ENCODE assay signal across 18 cellular contexts in genomic region chr2:39265315-39265714, GRCh38. TPM values are rescaled to one million over a fixed set of nuclear protein-coding genes. Genes with fewer than 3 reads are reported as not detected.
DNase-seq lines count a peak whose midpoint lies in the region; ATAC-seq and TF ChIP-seq lines count a peak whose summit lies in the region.
"Had no signal": no experiment of that assay in that cellular context is flagged by ENCODE, and none has a peak within 500 bp of the region (broad histone marks: within the 10 kb centered on the region; RNA-seq: fewer than 3 reads in every experiment).

No MANE protein-coding gene starts in this region.

- no peak overlapping the region for H3K4me3 ChIP-seq in lower leg skin (ENCODE audit: low read depth, poor library complexity, severe bottlenecking)
- H3K4me3 ChIP-seq: left lung, PC-9 had no signal

- POLR2A ChIA-PET in activated CD4-positive, alpha-beta memory T cell treated with anti-CD3 and anti-CD28 coated beads for 36 hours (lab: Charles Lee) = no interaction called here

- DNase-seq in activated T-cell treated with anti-CD3 and anti-CD28 coated beads, Interleukin-2, amount 50 U/mL, for 72 hours = no peak
- DNase-seq in activated T-cell treated with anti-CD3 and anti-CD28 coated beads, Interleukin-2, amount 50 U/mL, for 24 hours = no peak
- DNase-seq in NCI-H2081 treated with DMSO at 0.1 percent for 48 hours (lab: John Stamatoyannopoulos, UW) (peak; percentile 72), NCI-H1694 treated with DMSO at 0.1 percent for 48 hours (lab: John Stamatoyannopoulos, UW) (no peak), NCI-H2107 (lab: John Stamatoyannopoulos, UW) (no peak), lower leg skin (ENCODE audit: low spot score in 2 of 2) (no peak)
- DNase-seq in activated CD4-positive, alpha-beta memory T cell treated with anti-CD3 and anti-CD28 coated beads for 36 hours = no peak
- no peak for DNase-seq in stimulated activated effector memory CD8-positive, alpha-beta T cell treated with anti-CD3 and anti-CD28 coated beads, Interleukin-12 subunit alpha, Interleukin-12 subunit beta, amount 100 ng/mL, for 72 hours (ENCODE audit: low spot score in 2 of 2)
- DNase-seq: activated CD8-positive, alpha-beta memory T cell treated with anti-CD3 and anti-CD28 coated beads for 24 hours; activated effector memory CD4-positive, alpha-beta T cell treated with anti-CD3 and anti-CD28 coated beads, Interleukin-2, amount 50 U/mL, for 16 hours; brain microvascular endothelial cell; CD8-positive, alpha-beta T cell; effector CD8-positive, alpha-beta T cell; left lung; NCI-H226; PC-9; SK-N-SH had no signal

- peaks cover 19% of the 10 kb centered on the region for H3K4me1 Mint-ChIP-seq in activated T-cell treated with anti-CD3 and anti-CD28 coated beads, Interleukin-2, amount 50 U/mL, for 72 hours (ENCODE audit: low read depth)
- peaks cover 14% of the 10 kb centered on the region for H3K4me1 Mint-ChIP-seq in activated T-cell treated with anti-CD3 and anti-CD28 coated beads, Interleukin-2, amount 50 U/mL, for 24 hours (ENCODE audit: low read depth)
- peaks cover 22% of the 10 kb centered on the region for H3K4me1 Mint-ChIP-seq in activated CD4-positive, alpha-beta memory T cell treated with anti-CD3 and anti-CD28 coated beads for 36 hours (ENCODE audit: low read depth)
- peaks cover 21% of the 10 kb centered on the region for H3K4me1 Mint-ChIP-seq in stimulated activated effector memory CD8-positive, alpha-beta T cell treated with anti-CD3 and anti-CD28 coated beads, Interleukin-12 subunit alpha, Interleukin-12 subunit beta, amount 100 ng/mL, for 72 hours

- peaks cover 0 to 1% of the 10 kb centered on the region in 2 donors for H3K36me3 Mint-ChIP-seq in activated T-cell treated with anti-CD3 and anti-CD28 coated beads, Interleukin-2, amount 50 U/mL, for 72 hours (ENCODE audit: insufficient read depth in 2 of 2)
- peaks cover 40% of the 10 kb centered on the region for H3K36me3 Mint-ChIP-seq in activated T-cell treated with anti-CD3 and anti-CD28 coated beads, Interleukin-2, amount 50 U/mL, for 24 hours (ENCODE audit: low read depth)
- H3K36me3 Mint-ChIP-seq in activated CD4-positive, alpha-beta memory T cell treated with anti-CD3 and anti-CD28 coated beads for 36 hours = peaks cover 13% of the 10 kb centered on the region
- peaks cover 16% of the 10 kb centered on the region for H3K36me3 Mint-ChIP-seq in stimulated activated effector memory CD8-positive, alpha-beta T cell treated with anti-CD3 and anti-CD28 coated beads, Interleukin-12 subunit alpha, Interleukin-12 subunit beta, amount 100 ng/mL, for 72 hours

- intact Hi-C loops in activated CD4-positive, alpha-beta memory T cell treated with anti-CD3 and anti-CD28 coated beads for 36 hours (cut with micrococcal nuclease) = loop anchor here (10.0 kb wide), 1 partner anchor 229 kb away; no protein-coding TSS in a partner anchor
- intact Hi-C loops in lower leg skin (cut with DNase I; ENCODE audit: low total_unique reads) = no loop called here

- 90% methylated on average over 2 of the region's 2 CpGs for WGBS in lower leg skin, 2 donors

- CTCF ChIA-PET in activated CD4-positive, alpha-beta memory T cell treated with anti-CD3 and anti-CD28 coated beads for 36 hours (lab: Charles Lee) = no interaction called here

- no peaks in the 10 kb centered on the region for H3K27me3 Mint-ChIP-seq in activated T-cell treated with anti-CD3 and anti-CD28 coated beads, Interleukin-2, amount 50 U/mL, for 72 hours (ENCODE audit: low read depth)
- no peaks in the 10 kb centered on the region for H3K27me3 Mint-ChIP-seq in activated T-cell treated with anti-CD3 and anti-CD28 coated beads, Interleukin-2, amount 50 U/mL, for 24 hours
- no peaks in the 10 kb centered on the region for H3K27me3 Mint-ChIP-seq in activated CD4-positive, alpha-beta memory T cell treated with anti-CD3 and anti-CD28 coated beads for 36 hours
- H3K27me3 Mint-ChIP-seq: progenitor cell of endocrine pancreas had no signal

- no peak for TF ChIP-seq POLR2A in lower leg skin (IDR thresholded peaks at IDR 0.05)

- H3K4me3 Mint-ChIP-seq in activated T-cell treated with anti-CD3 and anti-CD28 coated beads, Interleukin-2, amount 50 U/mL, for 72 hours = no peak overlapping the region
- H3K4me3 Mint-ChIP-seq in activated T-cell treated with anti-CD3 and anti-CD28 coated beads, Interleukin-2, amount 50 U/mL, for 24 hours = no peak overlapping the region
- H3K4me3 Mint-ChIP-seq in activated CD4-positive, alpha-beta memory T cell treated with anti-CD3 and anti-CD28 coated beads for 36 hours = no peak overlapping the region
- no peak overlapping the region for H3K4me3 Mint-ChIP-seq in stimulated activated effector memory CD8-positive, alpha-beta T cell treated with anti-CD3 and anti-CD28 coated beads, Interleukin-12 subunit alpha, Interleukin-12 subunit beta, amount 100 ng/mL, for 72 hours
- H3K4me3 Mint-ChIP-seq: CD8-positive, alpha-beta T cell had no signal

- H3K27ac Mint-ChIP-seq in activated T-cell treated with anti-CD3 and anti-CD28 coated beads, Interleukin-2, amount 50 U/mL, for 72 hours = peak overlapping the region; percentile 72
- H3K27ac Mint-ChIP-seq in activated T-cell treated with anti-CD3 and anti-CD28 coated beads, Interleukin-2, amount 50 U/mL, for 24 hours = no peak overlapping the region
- peak overlapping the region; percentile 33 for H3K27ac Mint-ChIP-seq in activated CD4-positive, alpha-beta memory T cell treated with anti-CD3 and anti-CD28 coated beads for 36 hours
- H3K27ac Mint-ChIP-seq in stimulated activated effector memory CD8-positive, alpha-beta T cell treated with anti-CD3 and anti-CD28 coated beads, Interleukin-12 subunit alpha, Interleukin-12 subunit beta, amount 100 ng/mL, for 72 hours = peak overlapping the region; percentile 41
- H3K27ac Mint-ChIP-seq: progenitor cell of endocrine pancreas had no signal

- no peak for ATAC-seq in activated T-cell treated with anti-CD3 and anti-CD28 coated beads, Interleukin-2, amount 50 U/mL, for 72 hours (replicated peaks in 1 of 2)
- ATAC-seq in stimulated activated effector memory CD8-positive, alpha-beta T cell treated with anti-CD3 and anti-CD28 coated beads, Interleukin-12 subunit alpha, Interleukin-12 subunit beta, amount 100 ng/mL, for 72 hours = no peak
- ATAC-seq: CD8-positive, alpha-beta T cell; left lung had no signal

- no peak for TF ChIP-seq CTCF in lower leg skin (IDR thresholded peaks at IDR 0.05)

- H3K9me3 Mint-ChIP-seq in activated T-cell treated with anti-CD3 and anti-CD28 coated beads, Interleukin-2, amount 50 U/mL, for 72 hours = no peaks in the 10 kb centered on the region
- H3K9me3 Mint-ChIP-seq in activated T-cell treated with anti-CD3 and anti-CD28 coated beads, Interleukin-2, amount 50 U/mL, for 24 hours = no peaks in the 10 kb centered on the region
- no peaks in the 10 kb centered on the region for H3K9me3 Mint-ChIP-seq in activated CD4-positive, alpha-beta memory T cell treated with anti-CD3 and anti-CD28 coated beads for 36 hours
- H3K9me3 Mint-ChIP-seq in stimulated activated effector memory CD8-positive, alpha-beta T cell treated with anti-CD3 and anti-CD28 coated beads, Interleukin-12 subunit alpha, Interleukin-12 subunit beta, amount 100 ng/mL, for 72 hours = no peaks in the 10 kb centered on the region
- H3K9me3 Mint-ChIP-seq: CD8-positive, alpha-beta T cell had no signal

RNA-seq across cellular contexts. Expression of gene CDKL4, which starts 21.5 kb away (rescaled TPM):
- under 1 TPM in 1 of 2 donors, not detected in 1; 0.30 TPM for total RNA-seq in activated T-cell treated with anti-CD3 and anti-CD28 coated beads, Interleukin-2, amount 50 U/mL, for 72 hours
- total RNA-seq in activated CD4-positive, alpha-beta memory T cell treated with anti-CD3 and anti-CD28 coated beads for 36 hours = under 1 TPM; 0.14 to 0.22 TPM
- total RNA-seq in lower leg skin = 1 to 10 TPM in 1 of 4 donors, under 1 TPM in 1, not detected in 2; 0.74 to 1.1 TPM
- total RNA-seq: CD8-positive, alpha-beta T cell; PC-9 had no signal
